8 cellular contexts compared by ENCODE assay signal in the genomic region with DNA sequence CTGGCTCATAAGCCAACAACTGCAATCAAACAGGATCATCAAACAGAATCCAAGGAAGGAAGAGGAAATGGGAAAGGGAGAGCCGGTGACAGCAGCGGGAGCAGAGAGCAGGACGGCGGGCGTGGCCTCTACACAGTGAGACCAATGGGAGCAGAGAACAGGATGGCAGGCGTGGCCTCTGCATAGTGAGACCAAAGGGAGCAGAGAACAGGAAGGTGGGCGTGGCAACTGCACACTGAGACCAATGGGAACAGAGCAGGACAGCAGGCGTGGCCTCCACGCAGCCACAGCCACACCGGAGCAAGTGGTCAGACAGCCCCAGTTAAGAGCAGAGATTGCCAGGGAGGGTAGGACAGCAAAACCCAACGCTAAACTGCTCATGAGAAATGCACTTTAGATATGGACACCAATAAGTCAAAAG. TPM values are rescaled to one million over a fixed set of nuclear protein-coding genes. Genes with fewer than 3 reads are reported as not detected.
DNase-seq lines count a peak whose midpoint lies in the region; TF ChIP-seq lines count a peak whose summit lies in the region.

No MANE protein-coding gene starts in this region.

- no peaks in the 10 kb centered on the region for H3K9me3 ChIP-seq in esophagus squamous epithelium

- peaks cover 0 to 32% (median 0%) of the 10 kb centered on the region in 4 donors for H3K27me3 ChIP-seq in esophagus squamous epithelium

- H3K4me1 ChIP-seq in esophagus squamous epithelium: peaks cover 4 to 22% (median 5%) of the 10 kb centered on the region in 3 donors

- H3K27ac ChIP-seq in epithelial cell of prostate (no peak overlapping the region), esophagus squamous epithelium (no peak overlapping the region)

- DNase-seq in CMK (ENCODE audit: low read depth) (peak; percentile 85), GM20000 (ENCODE audit: low spot score) (peak; percentile 79), NCI-H1417 (lab: John Stamatoyannopoulos, UW) (peak; percentile 96 to 99 (median 99)), SW480 (ENCODE audit: low spot score) (peak; percentile 98), epithelial cell of prostate (ENCODE audit: low read depth, low spot score) (peak; percentile 73), middle frontal gyrus (ENCODE audit: extremely low spot score, low spot score) (peak; percentile 80), ureter (ENCODE audit: low spot score) (peak; percentile 92), esophagus squamous epithelium (lab: John Stamatoyannopoulos, UW) (no peak)

- WGBS in esophagus squamous epithelium, 2 donors: 9 to 17% methylated on average over 11 of the region's 11 CpGs

- H3K4me3 ChIP-seq in esophagus squamous epithelium: peak overlapping the region in 1 of 4 donors; percentile 31

- TF ChIP-seq CTCF in GM20000 (IDR thresholded peaks at IDR 0.05; ENCODE audit: extremely low read depth, missing control alignments): no peak
- TF ChIP-seq CTCF in esophagus squamous epithelium (IDR thresholded peaks at IDR 0.05): no peak

- TF ChIP-seq POLR2A in esophagus squamous epithelium (IDR thresholded peaks at IDR 0.05): no peak

- H3K36me3 ChIP-seq in esophagus squamous epithelium: no peaks in the 10 kb centered on the region

- intact Hi-C loops in esophagus squamous epithelium (cut with DNase I): no loop called here

RNA-seq across cellular contexts. Expression of a gene that starts 16.4 kb away (rescaled TPM):
- total RNA-seq in ureter (not detected), esophagus squamous epithelium (1 to 10 TPM in 1 of 4 donors, not detected in 3; 1.5 TPM)

RNA-seq across cellular contexts. Expression of a gene that starts 24.6 kb away (rescaled TPM):
- total RNA-seq in ureter: 0.36 TPM
- 1 to 10 TPM in 1 of 4 donors, under 1 TPM in 1, not detected in 2; 0.35 to 8.0 TPM for total RNA-seq in esophagus squamous epithelium
